In genomic region chr7:17700138-17700537, GRCh38 we compare ENCODE assay signal across 35 cellular contexts.
"Had no signal": no experiment of that assay in that cellular context is flagged by ENCODE, and none has a peak within 500 bp of the region (broad histone marks: within the 10 kb centered on the region; RNA-seq: fewer than 3 reads in every experiment).

No MANE protein-coding gene starts in this region.

- H3K9ac ChIP-seq: KMS-11 had no signal

- H3K4me3 ChIP-seq: MG63 had no signal

- H3K27me3 ChIP-seq: MG63 had no signal

- H3K27ac ChIP-seq: KMS-11 had no signal

- DNase-seq: Karpas-422, Kasumi-1, KG1, MG63, MM.1S, NCI-H1048, NCI-H1092, NCI-H1092 treated with DMSO at 0.1 percent for 48 hours, NCI-H1105, NCI-H1105 treated with DMSO at 0.1 percent for 48 hours, NCI-H1417, NCI-H1417 treated with DMSO at 0.1 percent for 48 hours, NCI-H1436, NCI-H1436 treated with DMSO at 0.1 percent for 48 hours, NCI-H146, NCI-H1694, NCI-H1694 treated with DMSO at 0.1 percent for 48 hours, NCI-H187, NCI-H187 treated with DMSO at 0.1 percent for 48 hours, NCI-H1930, NCI-H2029, NCI-H2029 treated with DMSO at 0.1 percent for 48 hours, NCI-H2081, NCI-H2081 treated with DMSO at 0.1 percent for 48 hours, NCI-H2107, NCI-H2171, NCI-H2171 treated with DMSO at 0.1 percent for 48 hours, NCI-H2227 treated with DMSO at 0.1 percent for 48 hours, NCI-H226, NCI-H345, NCI-H446, NCI-H446 treated with DMSO at 0.1 percent for 48 hours, NCI-H510A, NCI-H510A treated with DMSO at 0.1 percent for 48 hours had no signal

- H3K36me3 ChIP-seq: MG63 had no signal
